In genomic region chr6:33453361-33454008, GRCh38 we compare ENCODE assay signal across 8 cellular contexts. TPM values are rescaled to one million over a fixed set of nuclear protein-coding genes. Genes with fewer than 3 reads are reported as not detected.
DNase-seq lines count a peak whose midpoint lies in the region; ATAC-seq, FAIRE-seq and TF ChIP-seq lines count a peak whose summit lies in the region.

No MANE protein-coding gene starts in this region.

- ATAC-seq in K562 (peak; percentile 5; the same call in 2 of the 3 replicates), GM21737 (IDR thresholded peaks at IDR 0.05; ENCODE audit: unreplicated experiment) (no peak)

- POLR2A ChIA-PET in AG04449 (lab: Yijun Ruan, JAX): interaction anchor here (1.0 to 1.4 kb wide), 3 partner anchors 16 to 126 kb away, joined by 3 to 5 read pairs (median 3); partner anchors contain the start of gene BAK1
- POLR2A ChIA-PET in K562 (lab: Yijun Ruan, JAX): interaction anchor here (0.6 to 1.9 kb wide), 3 partner anchors 9 to 481 kb away, joined by 3 to 9 read pairs (median 3); no protein-coding TSS in a partner anchor

- H3K79me2 ChIP-seq in K562 (ENCODE audit: control insufficient read depth, insufficient read depth, low read length) (peaks cover 35% of the 10 kb centered on the region), mesendoderm (ENCODE audit: control insufficient read depth, insufficient read depth, low read length) (peaks cover 8% of the 10 kb centered on the region)

- in situ Hi-C loops in K562 (cut with MboI): no loop called here

- TF ChIP-seq CTCF in AG04449 (IDR thresholded peaks at IDR 0.05; ENCODE audit: insufficient read depth, low read length, missing control alignments): no peak
- no peak for TF ChIP-seq CTCF in K562 (IDR thresholded peaks at IDR 0.05 in 2 of 3, conservative IDR thresholded peaks at IDR 0.05 in 1 of 3; ENCODE audit: insufficient read depth in 2 of 3, low read depth in 1 of 3, low read length in 3 of 3)

- H3K9me1 ChIP-seq in K562 (ENCODE audit: control insufficient read depth, insufficient read depth, low read length): no peaks in the 10 kb centered on the region

- H3K18ac ChIP-seq in mesendoderm (ENCODE audit: low read length): no peak overlapping the region

- BruUV-seq in K562 (replicated peaks; lab: Mats Ljungman, UMichigan): no TSS peak

- H4K8ac ChIP-seq in mesendoderm (ENCODE audit: low read depth, low read length): no peak overlapping the region

- H3K36me3 ChIP-seq in K562 (ENCODE audit: control insufficient read depth, insufficient read depth, low read length) (peaks cover 47% of the 10 kb centered on the region), mesendoderm (ENCODE audit: control insufficient read depth, insufficient read depth, low read length) (peaks cover 4% of the 10 kb centered on the region)

- DNase-seq in AG04449 (ENCODE audit: low read depth, low spot score): no peak
- DNase-seq in HT-29 (ENCODE audit: low spot score): peak; percentile 13
- peak in 3 of 4 experiments; percentile 37 to 53 (median 38) for DNase-seq in K562 (ENCODE audit: extremely low read depth in 1 of 4, low spot score in 3 of 4)
- DNase-seq in mesendoderm: no peak
- DNase-seq in T1000 (lab: John Stamatoyannopoulos, UW): no peak
- DNase-seq in stimulated activated CD4-positive, alpha-beta T cell treated with anti-CD3 and anti-CD28 coated beads, Interleukin-2, amount 100 ng/mL, for 48 hours: no peak
- no peak for DNase-seq in NCI-H82 (lab: John Stamatoyannopoulos, UW)

- H2AFZ ChIP-seq in K562 (ENCODE audit: low read depth, low read length): peak overlapping the region; percentile 73

- TF ChIP-seq POLR2A in K562 (conservative IDR thresholded peaks at IDR 0.05): no peak

- H3K56ac ChIP-seq in mesendoderm (ENCODE audit: low read length): peak overlapping the region; percentile 73

- no peak overlapping the region for H2AK5ac ChIP-seq in mesendoderm (ENCODE audit: low read length)

- H3K4me3 ChIP-seq in AG04449 (ENCODE audit: low read depth, low read length) (peak overlapping the region; percentile 89), K562 (peak overlapping the region; percentile 64), mesendoderm (ENCODE audit: low read length) (peak overlapping the region; percentile 66)

- H2BK15ac ChIP-seq in mesendoderm (replicated peaks; ENCODE audit: low read depth): no peak overlapping the region

- TF ChIP-seq EP300 in K562 (IDR thresholded peaks at IDR 0.05; ENCODE audit: low read length): no peak

- no peak overlapping the region for H2BK5ac ChIP-seq in mesendoderm (ENCODE audit: low read length)

- 1% methylated on average over 10 of the region's 12 CpGs for WGBS in K562 (ENCODE audit: insufficient coverage, low coverage, missing lambda C conversion rate)
- WGBS in mesendoderm (ENCODE audit: extremely low coverage, insufficient coverage, low lambda C conversion rate): no CpG with 5 or more reads among the region's 12 CpGs

- no peaks in the 10 kb centered on the region for H4K20me1 ChIP-seq in K562 (replicated peaks; ENCODE audit: control insufficient read depth, insufficient read depth, low read length)

- no peak for TF ChIP-seq RAD21 in K562 (CRISPR knock-in tag; conservative IDR thresholded peaks at IDR 0.05 in 1 of 2, IDR thresholded peaks at IDR 0.05 in 1 of 2)

- CTCF ChIA-PET in AG04449 (lab: Yijun Ruan, JAX): interaction anchor here (0.9 to 1.7 kb wide), 4 partner anchors 8 to 63 kb away, joined by 3 to 5 read pairs (median 3); no protein-coding TSS in a partner anchor
- CTCF ChIA-PET in K562 (lab: Yijun Ruan, JAX; ENCODE audit: low intra/inter-chr PET ratio): no interaction called here

- peaks cover 17% of the 10 kb centered on the region for H3K79me1 ChIP-seq in mesendoderm (ENCODE audit: low read length)

- H3K4ac ChIP-seq in mesendoderm (ENCODE audit: low read depth, low read length): no peak overlapping the region

- intact Hi-C loops in K562 (cut with micrococcal nuclease): no loop called here

- H3K23ac ChIP-seq in mesendoderm (ENCODE audit: low read length): no peak overlapping the region

- FAIRE-seq in K562 (lab: Jason Lieb, UNC): peak; percentile 65

- H3K9me3 ChIP-seq in K562 (replicated peaks; ENCODE audit: control insufficient read depth, insufficient read depth, low read depth, low read length): no peaks in the 10 kb centered on the region

- H3K4me1 ChIP-seq in K562 (replicated peaks in 1 of 2; ENCODE audit: control insufficient read depth in 2 of 2, insufficient read depth in 2 of 2, low read length in 2 of 2): peaks cover 7 to 20% of the 10 kb centered on the region in 2 experiments
- peaks cover 3% of the 10 kb centered on the region for H3K4me1 ChIP-seq in mesendoderm (ENCODE audit: control insufficient read depth, low read depth, low read length)

- peak overlapping the region; percentile 59 for H3K27ac ChIP-seq in K562 (ENCODE audit: extremely low read depth, low read depth, low read length)
- no peak overlapping the region for H3K27ac ChIP-seq in mesendoderm (ENCODE audit: low read depth, low read length)

- H3K4me2 ChIP-seq in K562 (ENCODE audit: insufficient read depth, low read length) (peak overlapping the region; percentile 94), mesendoderm (ENCODE audit: low read length) (peak overlapping the region; percentile 77)

- H2BK120ac ChIP-seq in mesendoderm (ENCODE audit: low read depth, low read length): no peak overlapping the region

- H3K9ac ChIP-seq in K562 (ENCODE audit: insufficient read depth in 1 of 2, low read depth in 2 of 2, low read length in 2 of 2): peak overlapping the region; percentile 78 to 95; a peak in 3 of 4 replicates
- H3K9ac ChIP-seq in mesendoderm (ENCODE audit: low read length): peak overlapping the region; percentile 90

- H3K27me3 ChIP-seq in K562 (ENCODE audit: control insufficient read depth in 2 of 2, insufficient read depth in 2 of 2, low read length in 2 of 2) (no peaks in the 10 kb centered on the region), mesendoderm (ENCODE audit: insufficient read depth, low read length, poor library complexity) (no peaks in the 10 kb centered on the region)

- no peak overlapping the region for H4K5ac ChIP-seq in mesendoderm (ENCODE audit: low read length)

RNA-seq across cellular contexts. Expression of gene ZBTB9, which starts 0.9 kb away (rescaled TPM):
- 4.7 and 11.2 TPM in 2 replicates for total RNA-seq in HT-29 (2014; rRNA removed; shearing (Covaris generic))
- 14.2 and 31.6 TPM in 2 replicates for total RNA-seq in K562 (2011; cell fraction: chromatin; rRNA removed; ENCODE audit: low replicate concordance)
- 23.9 and 26.3 TPM in 2 replicates for total RNA-seq in K562 (2011; cell fraction: nucleolus; rRNA removed)
- total RNA-seq in K562 (2011; cell fraction: nucleoplasm; rRNA removed): 14.0 and 19.2 TPM in 2 replicates
- total RNA-seq in K562 (2014; rRNA removed) (10.4 and 15.0 TPM in 2 replicates), K562 (2014; rRNA removed; fragmentation: Illumina TruSeq; extraction: Trizol) (10.3 and 10.4 TPM in 2 replicates), K562 (2015; rRNA removed; fragmentation: Illumina TruSeq; extraction: Trizol) (12.7 and 13.1 TPM in 2 replicates), K562 (2021) (15.9 and 17.3 TPM in 2 replicates)
- polyA plus RNA-seq in K562 (2011; rRNA removed) (10.5 and 11.1 TPM in 2 replicates), K562 (2014; fragmentation: Illumina TruSeq; extraction: Trizol) (16.3 and 19.5 TPM in 2 replicates), K562 (2014; fragmentation: Nextera tagmentation; extraction: Ambion mirVana) (1 to 10 TPM; 1.9 to 2.5 TPM), K562 (2014; rRNA removed) (6.9 and 11.9 TPM in 2 replicates)
- polyA plus RNA-seq in K562 (2011; cell fraction: cytosol; rRNA removed): 7.8 and 10.3 TPM in 2 replicates
- 13.6 and 18.1 TPM in 2 replicates for polyA plus RNA-seq in K562 (2011; cell fraction: nucleus; rRNA removed)
- polyA plus RNA-seq in K562 (2012): 12.2 and 14.5 TPM in 2 replicates
- 11.3 and 13.1 TPM in 2 replicates for polyA minus RNA-seq in K562 (2011; rRNA and poly(A)+ RNA removed)
- polyA minus RNA-seq in K562 (2011; cell fraction: cytosol; rRNA and poly(A)+ RNA removed): 11.1 and 15.7 TPM in 2 replicates
- polyA minus RNA-seq in K562 (2011; cell fraction: nucleus; rRNA and poly(A)+ RNA removed): 6.6 and 10.3 TPM in 2 replicates
- 15.1 TPM for polyA plus RNA-seq in mesendoderm (2013, experiment 1 of 2)
- 15.5 TPM for polyA plus RNA-seq in mesendoderm (2013, experiment 2 of 2)

RNA-seq across cellular contexts. Expression of gene SYNGAP1, which starts 33.6 kb away (rescaled TPM):
- total RNA-seq in HT-29 (2014; rRNA removed; shearing (Covaris generic)): 3.3 and 5.2 TPM in 2 replicates
- total RNA-seq in K562 (2011; cell fraction: chromatin; rRNA removed; ENCODE audit: low replicate concordance): 66.9 and 126 TPM in 2 replicates
- total RNA-seq in K562 (2011; cell fraction: nucleolus; rRNA removed): 33.0 and 37.9 TPM in 2 replicates
- 43.4 and 59.2 TPM in 2 replicates for total RNA-seq in K562 (2011; cell fraction: nucleoplasm; rRNA removed)
- 2.5 and 2.9 TPM in 2 replicates for total RNA-seq in K562 (2014; rRNA removed)
- total RNA-seq in K562 (2014; rRNA removed; fragmentation: Illumina TruSeq; extraction: Trizol): 1.9 and 2.6 TPM in 2 replicates
- 3.2 and 3.8 TPM in 2 replicates for total RNA-seq in K562 (2015; rRNA removed; fragmentation: Illumina TruSeq; extraction: Trizol)
- total RNA-seq in K562 (2021): 15.2 and 22.8 TPM in 2 replicates
- 4.4 and 8.2 TPM in 2 replicates for polyA plus RNA-seq in K562 (2011; rRNA removed)
- polyA plus RNA-seq in K562 (2011; cell fraction: cytosol; rRNA removed): 2.7 and 2.8 TPM in 2 replicates
- 51.0 and 114 TPM in 2 replicates for polyA plus RNA-seq in K562 (2011; cell fraction: nucleus; rRNA removed)
- 15.7 and 22.6 TPM in 2 replicates for polyA plus RNA-seq in K562 (2012)
- polyA plus RNA-seq in K562 (2014; fragmentation: Illumina TruSeq; extraction: Trizol): 13.9 and 14.2 TPM in 2 replicates
- polyA plus RNA-seq in K562 (2014; fragmentation: Nextera tagmentation; extraction: Ambion mirVana): under 1 TPM; 0.01 to 0.06 TPM
- polyA plus RNA-seq in K562 (2014; rRNA removed): 14.2 and 14.6 TPM in 2 replicates
- polyA minus RNA-seq in K562 (2011; rRNA and poly(A)+ RNA removed): 4.1 and 4.2 TPM in 2 replicates
- 3.9 and 4.4 TPM in 2 replicates for polyA minus RNA-seq in K562 (2011; cell fraction: cytosol; rRNA and poly(A)+ RNA removed)
- polyA minus RNA-seq in K562 (2011; cell fraction: nucleus; rRNA and poly(A)+ RNA removed): 10.8 and 12.3 TPM in 2 replicates
- polyA plus RNA-seq in mesendoderm (2013, experiment 1 of 2): 42.1 TPM
- polyA plus RNA-seq in mesendoderm (2013, experiment 2 of 2): 54.9 TPM

RNA-seq across cellular contexts. Expression of gene CUTA, which starts 35.6 kb away (rescaled TPM):
- 300 and 321 TPM in 2 replicates for total RNA-seq in HT-29 (2014; rRNA removed; shearing (Covaris generic))
- 90.7 and 171 TPM in 2 replicates for total RNA-seq in K562 (2011; cell fraction: chromatin; rRNA removed; ENCODE audit: low replicate concordance)
- 247 and 251 TPM in 2 replicates for total RNA-seq in K562 (2011; cell fraction: nucleolus; rRNA removed)
- 190 and 192 TPM in 2 replicates for total RNA-seq in K562 (2011; cell fraction: nucleoplasm; rRNA removed)
- total RNA-seq in K562 (2014; rRNA removed) (310 and 413 TPM in 2 replicates), K562 (2014; rRNA removed; fragmentation: Illumina TruSeq; extraction: Trizol) (192 and 203 TPM in 2 replicates), K562 (2015; rRNA removed; fragmentation: Illumina TruSeq; extraction: Trizol) (316 and 317 TPM in 2 replicates), K562 (2021) (369 and 372 TPM in 2 replicates)
- polyA plus RNA-seq in K562 (2011; rRNA removed) (166 and 178 TPM in 2 replicates), K562 (2014; fragmentation: Illumina TruSeq; extraction: Trizol) (264 and 434 TPM in 2 replicates), K562 (2014; fragmentation: Nextera tagmentation; extraction: Ambion mirVana) (100 to 1,000 TPM; 653 to 682 TPM), K562 (2014; rRNA removed) (296 and 360 TPM in 2 replicates)
- 269 and 458 TPM in 2 replicates for polyA plus RNA-seq in K562 (2011; cell fraction: cytosol; rRNA removed)
- 356 and 369 TPM in 2 replicates for polyA plus RNA-seq in K562 (2011; cell fraction: nucleus; rRNA removed)
- 506 and 529 TPM in 2 replicates for polyA plus RNA-seq in K562 (2012)
- 142 and 158 TPM in 2 replicates for polyA minus RNA-seq in K562 (2011; rRNA and poly(A)+ RNA removed)
- polyA minus RNA-seq in K562 (2011; cell fraction: cytosol; rRNA and poly(A)+ RNA removed): 90.0 and 120 TPM in 2 replicates
- 56.4 and 86.2 TPM in 2 replicates for polyA minus RNA-seq in K562 (2011; cell fraction: nucleus; rRNA and poly(A)+ RNA removed)
- 227 TPM for polyA plus RNA-seq in mesendoderm (2013, experiment 1 of 2)
- 219 TPM for polyA plus RNA-seq in mesendoderm (2013, experiment 2 of 2)

RNA-seq across cellular contexts. Expression of gene PHF1, which starts 42.7 kb away (rescaled TPM):
- total RNA-seq in HT-29 (2014; rRNA removed; shearing (Covaris generic)): 30.8 and 35.5 TPM in 2 replicates
- 151 and 284 TPM in 2 replicates for total RNA-seq in K562 (2011; cell fraction: chromatin; rRNA removed; ENCODE audit: low replicate concordance)
- 158 and 171 TPM in 2 replicates for total RNA-seq in K562 (2011; cell fraction: nucleolus; rRNA removed)
- 141 and 150 TPM in 2 replicates for total RNA-seq in K562 (2011; cell fraction: nucleoplasm; rRNA removed)
- total RNA-seq in K562 (2014; rRNA removed) (27.3 and 29.7 TPM in 2 replicates), K562 (2014; rRNA removed; fragmentation: Illumina TruSeq; extraction: Trizol) (16.2 and 20.8 TPM in 2 replicates), K562 (2015; rRNA removed; fragmentation: Illumina TruSeq; extraction: Trizol) (29.6 and 33.7 TPM in 2 replicates), K562 (2021) (42.1 and 43.2 TPM in 2 replicates)
- polyA plus RNA-seq in K562 (2011; rRNA removed) (45.9 and 59.4 TPM in 2 replicates), K562 (2014; fragmentation: Illumina TruSeq; extraction: Trizol) (45.5 and 48.8 TPM in 2 replicates), K562 (2014; fragmentation: Nextera tagmentation; extraction: Ambion mirVana) (1 to 10 TPM; 3.7 to 4.0 TPM), K562 (2014; rRNA removed) (60.8 and 64.2 TPM in 2 replicates)
- 56.9 and 69.4 TPM in 2 replicates for polyA plus RNA-seq in K562 (2011; cell fraction: cytosol; rRNA removed)
- polyA plus RNA-seq in K562 (2011; cell fraction: nucleus; rRNA removed): 359 and 410 TPM in 2 replicates
- 42.7 and 85.4 TPM in 2 replicates for polyA plus RNA-seq in K562 (2012)
- polyA minus RNA-seq in K562 (2011; rRNA and poly(A)+ RNA removed): 21.9 and 26.4 TPM in 2 replicates
- polyA minus RNA-seq in K562 (2011; cell fraction: cytosol; rRNA and poly(A)+ RNA removed): 12.4 and 15.0 TPM in 2 replicates
- polyA minus RNA-seq in K562 (2011; cell fraction: nucleus; rRNA and poly(A)+ RNA removed): 40.8 and 50.0 TPM in 2 replicates
- 22.8 TPM for polyA plus RNA-seq in mesendoderm (2013, experiment 1 of 2)
- 22.2 TPM for polyA plus RNA-seq in mesendoderm (2013, experiment 2 of 2)

Comparison
In these comparisons a context has a peak if more than half of its experiments do, and no peak if none do; other contexts are left out.
1. DNase-seq: peak in HT-29 (single experiment) and K562 (3 of 4); none in AG04449 (single experiment), mesendoderm (single experiment), T1000 (single experiment), stimulated activated CD4-positive, alpha-beta T cell treated with anti-CD3 and anti-CD28 coated beads, Interleukin-2, amount 100 ng/mL, for 48 hours (0 of 2) and NCI-H82 (single experiment).
2. Peak in every context shown above with its lines, with median percentiles within 50 percentile points of each other: H3K4me3 ChIP-seq.